ENCODE assay signal across 13 cellular contexts in the genomic region with DNA sequence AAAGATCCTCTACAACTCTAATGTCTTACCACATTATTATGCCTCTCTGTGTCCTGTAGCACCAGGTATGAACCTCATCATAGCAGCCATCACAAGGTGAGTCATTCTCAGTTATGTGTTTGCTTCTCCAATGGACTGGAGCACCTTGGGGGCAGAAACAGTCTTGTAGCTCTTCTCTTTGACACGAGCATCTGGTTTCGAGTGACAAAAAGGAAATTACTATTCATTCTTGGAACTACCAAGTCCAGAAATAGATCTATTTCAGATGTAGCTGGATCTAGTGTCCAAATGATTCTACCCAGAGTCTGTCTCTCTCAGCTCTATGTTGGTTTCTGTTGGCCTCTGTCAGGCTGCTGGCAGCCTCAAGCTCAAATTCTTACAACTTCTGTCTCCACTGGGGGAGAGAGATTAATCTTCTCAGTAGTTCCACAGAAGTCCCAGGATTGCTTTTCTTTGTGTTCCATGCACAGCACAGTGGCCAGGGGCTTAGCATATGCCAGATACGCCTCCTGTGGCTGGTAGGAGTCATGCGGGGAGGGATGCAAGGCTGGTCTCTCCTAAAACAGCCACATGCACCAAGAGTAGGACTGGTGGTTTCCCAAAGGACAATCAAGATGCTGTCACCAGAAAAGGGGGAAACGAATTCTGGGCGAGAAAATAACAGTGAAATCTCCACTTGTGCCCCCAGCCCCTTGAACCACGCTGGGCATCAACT. TPM values are rescaled to one million over a fixed set of nuclear protein-coding genes. Genes with fewer than 3 reads are reported as not detected.
DNase-seq lines count a peak whose midpoint lies in the region; ATAC-seq and TF ChIP-seq lines count a peak whose summit lies in the region.
"Had no signal": no experiment of that assay in that cellular context is flagged by ENCODE, and none has a peak within 500 bp of the region (broad histone marks: within the 10 kb centered on the region; RNA-seq: fewer than 3 reads in every experiment).

No MANE protein-coding gene starts in this region.

- DNase-seq in GM10266 (ENCODE audit: extremely low spot score) (peak; percentile 13), fibroblast of villous mesenchyme (ENCODE audit: low read depth) (no peak), T-helper 1 cell (no peak), caudate nucleus (lab: John Stamatoyannopoulos, UW) (no peak), nephron progenitor cell (no peak)
- no peak for DNase-seq in activated CD4-positive, alpha-beta T cell treated with anti-CD3 and anti-CD28 coated beads for 4 hours
- DNase-seq: activated B cell treated with CpG ODN at 0.5 μM for 24 hours, testis had no signal

- no peak overlapping the region for H3K4me3 ChIP-seq in fibroblast of villous mesenchyme (ENCODE audit: low read depth, low read length)
- H3K4me3 ChIP-seq: testis had no signal

- no peak for TF ChIP-seq CTCF in GM10266 (IDR thresholded peaks at IDR 0.05; ENCODE audit: control insufficient read depth, insufficient read depth, low read depth, missing control alignments)
- peak; percentile 19 for TF ChIP-seq CTCF in fibroblast of villous mesenchyme (IDR thresholded peaks at IDR 0.05; ENCODE audit: insufficient read depth, low read depth, low read length)
- no peak for TF ChIP-seq CTCF in nephron progenitor cell (IDR thresholded peaks at IDR 0.05)

- no peak overlapping the region for H3K27ac Mint-ChIP-seq in nephron progenitor cell
- H3K27ac Mint-ChIP-seq: activated B cell treated with CpG ODN at 0.5 μM for 24 hours; activated naive CD4-positive, alpha-beta T cell treated with anti-CD3 and anti-CD28 coated beads, Interleukin-2, amount 50 U/mL, for 72 hours; CD14-positive monocyte; natural killer cell treated with Interleukin-12 subunit alpha and Interleukin-12 subunit beta and Interleukin-15 and Interleukin-18, amount 100 ng/mL, for 72 hours had no signal

- peaks cover 9% of the 10 kb centered on the region for H3K27me3 Mint-ChIP-seq in nephron progenitor cell (ENCODE audit: low read depth, poor library complexity)

- peaks cover 19% of the 10 kb centered on the region for H3K4me1 Mint-ChIP-seq in nephron progenitor cell
- H3K4me1 Mint-ChIP-seq: activated B cell treated with CpG ODN at 0.5 μM for 24 hours had no signal

- no peak overlapping the region for H3K4me3 Mint-ChIP-seq in nephron progenitor cell
- H3K4me3 Mint-ChIP-seq: activated B cell treated with CpG ODN at 0.5 μM for 24 hours; CD14-positive monocyte; natural killer cell treated with Interleukin-12 subunit alpha and Interleukin-12 subunit beta and Interleukin-15 and Interleukin-18, amount 100 ng/mL, for 72 hours had no signal

- ATAC-seq in GM21367 (IDR thresholded peaks at IDR 0.05; ENCODE audit: unreplicated experiment), result peak; percentile 47
- peak; percentile 56 for ATAC-seq in HG03565 (IDR thresholded peaks at IDR 0.05; ENCODE audit: unreplicated experiment)
- ATAC-seq: natural killer cell treated with Interleukin-12 subunit alpha and Interleukin-12 subunit beta and Interleukin-15 and Interleukin-18, amount 100 ng/mL, for 72 hours had no signal

- no peaks in the 10 kb centered on the region for H3K36me3 Mint-ChIP-seq in nephron progenitor cell (ENCODE audit: low read depth)
- H3K36me3 Mint-ChIP-seq: activated naive CD4-positive, alpha-beta T cell treated with anti-CD3 and anti-CD28 coated beads, Interleukin-2, amount 50 U/mL, for 72 hours; CD14-positive monocyte; natural killer cell treated with Interleukin-12 subunit alpha and Interleukin-12 subunit beta and Interleukin-15 and Interleukin-18, amount 100 ng/mL, for 72 hours had no signal

- H3K27ac ChIP-seq in caudate nucleus (ENCODE audit: low read depth, low read length), result no peak overlapping the region
- H3K27ac ChIP-seq: testis had no signal

- H3K9me3 Mint-ChIP-seq in nephron progenitor cell, result no peaks in the 10 kb centered on the region
- H3K9me3 Mint-ChIP-seq: activated B cell treated with CpG ODN at 0.5 μM for 24 hours; activated naive CD4-positive, alpha-beta T cell treated with anti-CD3 and anti-CD28 coated beads, Interleukin-2, amount 50 U/mL, for 72 hours; CD14-positive monocyte; natural killer cell treated with Interleukin-12 subunit alpha and Interleukin-12 subunit beta and Interleukin-15 and Interleukin-18, amount 100 ng/mL, for 72 hours had no signal

RNA-seq across cellular contexts. Expression of gene PAPSS2, which starts 37.2 kb away (rescaled TPM):
- 131 and 417 TPM in 2 replicates for total RNA-seq in fibroblast of villous mesenchyme
- total RNA-seq: activated B cell treated with CpG ODN at 0.5 μM for 24 hours had no signal
